12 cellular contexts compared by ENCODE assay signal in genomic region chr17:75861927-75862317, GRCh38. TPM values are rescaled to one million over a fixed set of nuclear protein-coding genes. Genes with fewer than 3 reads are reported as not detected.
DNase-seq lines count a peak whose midpoint lies in the region; ATAC-seq, FAIRE-seq and TF ChIP-seq lines count a peak whose summit lies in the region.
"Had no signal": no experiment of that assay in that cellular context is flagged by ENCODE, and none has a peak within 500 bp of the region (broad histone marks: within the 10 kb centered on the region; RNA-seq: fewer than 3 reads in every experiment).

No MANE protein-coding gene starts in this region.

- intact Hi-C loops in HepG2 (cut with micrococcal nuclease; ENCODE audit: unreplicated experiment) = no loop called here
- intact Hi-C loops in right lobe of liver (cut with DNase I) = no loop called here

- ATAC-seq in HepG2 (peak; percentile 22; the same call in 2 of the 3 replicates), right lobe of liver (no peak), left lobe of liver (no peak), HG03520 (IDR thresholded peaks at IDR 0.05; ENCODE audit: unreplicated experiment) (no peak)
- no peak for ATAC-seq in central memory CD8-positive, alpha-beta T cell (replicated peaks; ENCODE audit: extremely low read depth, poor library complexity, severe bottlenecking)

- in situ Hi-C loops in HepG2 (cut with HindIII; ENCODE audit: extremely low pct_ligation_motif_present, low pct_unique_long_range_greater_than_20kb) = no loop called here

- no peak overlapping the region for H2AFZ ChIP-seq in HepG2 (ENCODE audit: low read length)

- no peak for DNase-seq in HepG2 (ENCODE audit: low spot score)
- DNase-seq in right lobe of liver = no peak
- no peak for DNase-seq in central memory CD8-positive, alpha-beta T cell (ENCODE audit: low spot score in 2 of 2)
- no peak for DNase-seq in left lobe of liver (ENCODE audit: low spot score)
- DNase-seq in endodermal cell = no peak
- DNase-seq in NK-92 (lab: John Stamatoyannopoulos, UW; ENCODE audit: unreplicated experiment) = no peak
- DNase-seq: NCI-H1417 treated with DMSO at 0.1 percent for 48 hours, occipital lobe had no signal

- peaks cover 69% of the 10 kb centered on the region for H3K4me1 ChIP-seq in HepG2 (ENCODE audit: insufficient read depth, low read length)
- H3K4me1 ChIP-seq in right lobe of liver = peaks cover 0 to under 1% (median 0%) of the 10 kb centered on the region in 4 donors
- peaks cover 60 to 67% of the 10 kb centered on the region in 2 experiments for H3K4me1 ChIP-seq in neutrophil (ENCODE audit: control insufficient read depth in 1 of 2, insufficient read depth in 1 of 2, low read depth in 1 of 2, low read length in 1 of 2)
- H3K4me1 ChIP-seq in endodermal cell (ENCODE audit: control insufficient read depth, insufficient read depth, low read length) = no peaks in the 10 kb centered on the region

- H4K20me1 ChIP-seq in HepG2 (ENCODE audit: insufficient read depth, low read length) = no peaks in the 10 kb centered on the region

- 21% methylated on average over 9 of the region's 9 CpGs for WGBS in HepG2 (ENCODE audit: low lambda C conversion rate)
- WGBS in right lobe of liver (ENCODE audit: insufficient coverage, low coverage, low lambda C conversion rate, missing lambda C conversion rate) = 80% methylated on average over 1 of the region's 9 CpGs
- 90 to 91% methylated on average over 8 to 9 of the region's 9 CpGs for whole genome bisulfite sequencing in endodermal cell (ENCODE audit: insufficient coverage in 1 of 2, insufficient read length in 1 of 2), 2 experiments

- FAIRE-seq in HepG2 (lab: Jason Lieb, UNC) = no peak
- FAIRE-seq: TTC549 had no signal

- no peak for TF ChIP-seq RAD21 in HepG2 (CRISPR knock-in tag; IDR thresholded peaks at IDR 0.05)

- TF ChIP-seq EP300 in HepG2 (IDR thresholded peaks at IDR 0.05; ENCODE audit: low read depth in 2 of 2, low read length in 2 of 2) (no peak), HepG2 (CRISPR knock-in tag; IDR thresholded peaks at IDR 0.05; ENCODE audit: borderline replicate concordance) (no peak)

- H3K4me1 Mint-ChIP-seq in central memory CD8-positive, alpha-beta T cell = peaks cover 23% of the 10 kb centered on the region
- H3K4me1 Mint-ChIP-seq in endodermal cell = no peaks in the 10 kb centered on the region

- no peaks in the 10 kb centered on the region for H3K9me3 Mint-ChIP-seq in central memory CD8-positive, alpha-beta T cell
- no peaks in the 10 kb centered on the region for H3K9me3 Mint-ChIP-seq in endodermal cell

- no peaks in the 10 kb centered on the region for H3K27me3 Mint-ChIP-seq in central memory CD8-positive, alpha-beta T cell
- no peaks in the 10 kb centered on the region for H3K27me3 Mint-ChIP-seq in endodermal cell (ENCODE audit: insufficient read depth)

- peak overlapping the region; percentile 22 for H3K27ac Mint-ChIP-seq in central memory CD8-positive, alpha-beta T cell (ENCODE audit: low read depth)
- no peak overlapping the region for H3K27ac Mint-ChIP-seq in endodermal cell

- no peaks in the 10 kb centered on the region for H3K9me3 ChIP-seq in HepG2 (ENCODE audit: low read length)
- H3K9me3 ChIP-seq in right lobe of liver = no peaks in the 10 kb centered on the region
- H3K9me3 ChIP-seq in neutrophil = no peaks in the 10 kb centered on the region
- H3K9me3 ChIP-seq in endodermal cell (ENCODE audit: control insufficient read depth, low read length) = no peaks in the 10 kb centered on the region

- H3K36me3 ChIP-seq in HepG2 (replicated peaks in 1 of 2; ENCODE audit: control insufficient read depth in 1 of 2, insufficient read depth in 2 of 2, low read length in 2 of 2) = no peaks in the 10 kb centered on the region
- H3K36me3 ChIP-seq in right lobe of liver = no peaks in the 10 kb centered on the region
- no peaks in the 10 kb centered on the region for H3K36me3 ChIP-seq in neutrophil
- H3K36me3 ChIP-seq in endodermal cell (ENCODE audit: control insufficient read depth, insufficient read depth, low read length) = no peaks in the 10 kb centered on the region

- TF ChIP-seq POLR2A in HepG2 (IDR thresholded peaks at IDR 0.05; ENCODE audit: insufficient read depth in 1 of 2, low read depth in 2 of 2, low read length in 2 of 2) (no peak), right lobe of liver (IDR thresholded peaks at IDR 0.05) (no peak)

- H3K27ac ChIP-seq in HepG2 (ENCODE audit: extremely low read length, insufficient read depth, low read length) (no peak overlapping the region), right lobe of liver (no peak overlapping the region), neutrophil (peak overlapping the region; percentile 66), endodermal cell (ENCODE audit: low read depth, low read length) (no peak overlapping the region)
- H3K27ac ChIP-seq: SK-N-MC had no signal

- H3K36me3 Mint-ChIP-seq in central memory CD8-positive, alpha-beta T cell (ENCODE audit: insufficient read depth) = peaks cover 2% of the 10 kb centered on the region
- H3K36me3 Mint-ChIP-seq in endodermal cell (ENCODE audit: low read depth) = no peaks in the 10 kb centered on the region

- TF ChIP-seq CTCF in HepG2 (CRISPR knock-in tag; IDR thresholded peaks at IDR 0.05) (peak; percentile 2; the same call in 1 of the 2 replicates), right lobe of liver (IDR thresholded peaks at IDR 0.05) (no peak), neutrophil (IDR thresholded peaks at IDR 0.05) (no peak), endodermal cell (conservative IDR thresholded peaks at IDR 0.05) (no peak)

- H3K9ac ChIP-seq in HepG2 (ENCODE audit: insufficient read depth, low read depth, low read length) (no peak overlapping the region; the same call in 1 of the 2 replicates), endodermal cell (ENCODE audit: extremely low read depth, low read length, poor library complexity, severe bottlenecking) (no peak overlapping the region)

- no peak overlapping the region for H3K4me3 Mint-ChIP-seq in central memory CD8-positive, alpha-beta T cell
- H3K4me3 Mint-ChIP-seq in endodermal cell = no peak overlapping the region

- peak overlapping the region; percentile 38 for H3K4me2 ChIP-seq in HepG2 (ENCODE audit: low read depth, low read length)

- CTCF ChIA-PET in HepG2 (lab: Yijun Ruan, JAX; ENCODE audit: low intra/inter-chr PET ratio, low total read pairs) = interaction anchor here (1.2 to 2.2 kb wide), 2 partner anchors 17 to 43 kb away, joined by 3 to 7 read pairs; partner anchors contain the start of genes MRPL38 and UNC13D

- BruUV-seq in HepG2 (replicated peaks; lab: Mats Ljungman, UMichigan) = no TSS peak

- H3K79me2 ChIP-seq in HepG2 (ENCODE audit: insufficient read depth, low read length) = no peaks in the 10 kb centered on the region

- H3K27me3 ChIP-seq in HepG2 (ENCODE audit: control insufficient read depth in 1 of 2, insufficient read depth in 2 of 2, low read length in 2 of 2) (no peaks in the 10 kb centered on the region), right lobe of liver (no peaks in the 10 kb centered on the region), neutrophil (no peaks in the 10 kb centered on the region), endodermal cell (ENCODE audit: control insufficient read depth, insufficient read depth, low read length, poor library complexity, severe bottlenecking) (no peaks in the 10 kb centered on the region)

- peak overlapping the region in 1 of 3 experiments; percentile 19; a peak in 2 of 6 replicates for H3K4me3 ChIP-seq in HepG2 (replicated peaks in 1 of 3; ENCODE audit: insufficient read depth in 1 of 3, low read depth in 2 of 3, low read length in 3 of 3)
- no peak overlapping the region for H3K4me3 ChIP-seq in right lobe of liver
- no peak overlapping the region for H3K4me3 ChIP-seq in neutrophil (ENCODE audit: low read depth in 1 of 2, low read length in 1 of 2)
- no peak overlapping the region for H3K4me3 ChIP-seq in endodermal cell (ENCODE audit: low read length)
- H3K4me3 ChIP-seq: SK-N-MC had no signal

- POLR2A ChIA-PET in HepG2 (lab: Yijun Ruan, JAX) = interaction anchor here (1.7 to 12.8 kb wide), 3 partner anchors 11 to 82 kb away, joined by 7 to 454 read pairs (median 14); partner anchors contain the start of gene TRIM47

RNA-seq across cellular contexts. Expression of gene WBP2, which starts 6.8 kb away (rescaled TPM):
- total RNA-seq in HepG2 (2016; rRNA removed; fragmentation: Illumina TruSeq; extraction: Trizol) (28.2 and 29.2 TPM in 2 replicates), right lobe of liver (10 to 100 TPM; 57.5 to 99.2 (median 68.7) TPM), left lobe of liver (68.3 TPM), endodermal cell (10 to 100 TPM; 74.3 to 82.7 TPM)
- total RNA-seq in HepG2 (2016; cell fraction: cytosol; rRNA removed; fragmentation: Illumina TruSeq; extraction: Trizol; ENCODE audit: low read depth) = 15.4 and 19.3 TPM in 2 replicates
- total RNA-seq in HepG2 (2016; cell fraction: insoluble cytoplasmic fraction; rRNA removed; fragmentation: Illumina TruSeq; extraction: Trizol) = 23.5 and 33.2 TPM in 2 replicates
- 22.1 and 25.3 TPM in 2 replicates for total RNA-seq in HepG2 (2016; cell fraction: membrane; rRNA removed; fragmentation: Illumina TruSeq; extraction: Trizol)
- total RNA-seq in HepG2 (2016; cell fraction: nucleus; rRNA removed; fragmentation: Illumina TruSeq; extraction: Trizol) = 17.9 and 23.5 TPM in 2 replicates
- 29.5 and 34.6 TPM in 2 replicates for polyA plus RNA-seq in HepG2 (2011; rRNA removed)
- 24.9 and 26.1 TPM in 2 replicates for polyA plus RNA-seq in HepG2 (2011; cell fraction: cytosol; rRNA removed)
- polyA plus RNA-seq in HepG2 (2011; cell fraction: nucleus; rRNA removed) = 77.1 and 77.4 TPM in 2 replicates
- 95.2 and 97.1 TPM in 2 replicates for polyA plus RNA-seq in HepG2 (2012)
- 14.4 and 17.2 TPM in 2 replicates for polyA plus RNA-seq in HepG2 (2016; cell fraction: cytosol; fragmentation: Illumina TruSeq; extraction: Trizol; ENCODE audit: low read depth)
- polyA plus RNA-seq in HepG2 (2016; cell fraction: insoluble cytoplasmic fraction; fragmentation: Illumina TruSeq; extraction: Trizol; ENCODE audit: low read depth) = 51.6 and 76.7 TPM in 2 replicates
- polyA plus RNA-seq in HepG2 (2016; cell fraction: membrane; fragmentation: Illumina TruSeq; extraction: Trizol; ENCODE audit: low read depth) = 27.3 and 29.7 TPM in 2 replicates
- 87.1 and 89.4 TPM in 2 replicates for polyA plus RNA-seq in HepG2 (2016; cell fraction: nucleus; fragmentation: Illumina TruSeq; extraction: Trizol; ENCODE audit: insufficient read depth, low read depth)
- polyA minus RNA-seq in HepG2 (2011; rRNA and poly(A)+ RNA removed; ENCODE audit: low replicate concordance) = 39.8 and 42.3 TPM in 2 replicates
- polyA minus RNA-seq in HepG2 (2011; cell fraction: cytosol; rRNA and poly(A)+ RNA removed) = 35.5 and 39.9 TPM in 2 replicates
- 30.1 and 38.2 TPM in 2 replicates for polyA minus RNA-seq in HepG2 (2011; cell fraction: nucleus; rRNA and poly(A)+ RNA removed)
- polyA plus RNA-seq in endodermal cell (2013, experiment 1 of 2) = 89.2 TPM
- 87.4 TPM for polyA plus RNA-seq in endodermal cell (2013, experiment 2 of 2)

RNA-seq across cellular contexts. Expression of gene TRIM47, which starts 16.5 kb away (rescaled TPM):
- 59.7 and 82.0 TPM in 2 replicates for total RNA-seq in HepG2 (2016; rRNA removed; fragmentation: Illumina TruSeq; extraction: Trizol)
- 24.8 and 27.6 TPM in 2 replicates for total RNA-seq in HepG2 (2016; cell fraction: cytosol; rRNA removed; fragmentation: Illumina TruSeq; extraction: Trizol; ENCODE audit: low read depth)
- total RNA-seq in HepG2 (2016; cell fraction: insoluble cytoplasmic fraction; rRNA removed; fragmentation: Illumina TruSeq; extraction: Trizol) = 52.0 and 87.1 TPM in 2 replicates
- 34.8 and 37.7 TPM in 2 replicates for total RNA-seq in HepG2 (2016; cell fraction: membrane; rRNA removed; fragmentation: Illumina TruSeq; extraction: Trizol)
- 65.7 and 73.6 TPM in 2 replicates for total RNA-seq in HepG2 (2016; cell fraction: nucleus; rRNA removed; fragmentation: Illumina TruSeq; extraction: Trizol)
- 33.5 and 45.8 TPM in 2 replicates for polyA plus RNA-seq in HepG2 (2011; rRNA removed)
- polyA plus RNA-seq in HepG2 (2011; cell fraction: cytosol; rRNA removed) = 29.2 and 33.8 TPM in 2 replicates
- polyA plus RNA-seq in HepG2 (2011; cell fraction: nucleus; rRNA removed) = 126 and 158 TPM in 2 replicates
- polyA plus RNA-seq in HepG2 (2012) = 46.3 and 58.3 TPM in 2 replicates
- polyA plus RNA-seq in HepG2 (2016; cell fraction: cytosol; fragmentation: Illumina TruSeq; extraction: Trizol; ENCODE audit: low read depth) = 11.8 and 13.6 TPM in 2 replicates
- polyA plus RNA-seq in HepG2 (2016; cell fraction: insoluble cytoplasmic fraction; fragmentation: Illumina TruSeq; extraction: Trizol; ENCODE audit: low read depth) = 67.4 and 93.5 TPM in 2 replicates
- polyA plus RNA-seq in HepG2 (2016; cell fraction: membrane; fragmentation: Illumina TruSeq; extraction: Trizol; ENCODE audit: low read depth) = 24.7 and 30.6 TPM in 2 replicates
- polyA plus RNA-seq in HepG2 (2016; cell fraction: nucleus; fragmentation: Illumina TruSeq; extraction: Trizol; ENCODE audit: insufficient read depth, low read depth) = 129 and 138 TPM in 2 replicates
- 24.4 and 64.0 TPM in 2 replicates for polyA minus RNA-seq in HepG2 (2011; rRNA and poly(A)+ RNA removed; ENCODE audit: low replicate concordance)
- polyA minus RNA-seq in HepG2 (2011; cell fraction: cytosol; rRNA and poly(A)+ RNA removed) = 30.4 and 41.4 TPM in 2 replicates
- polyA minus RNA-seq in HepG2 (2011; cell fraction: nucleus; rRNA and poly(A)+ RNA removed) = 31.9 and 40.8 TPM in 2 replicates
- total RNA-seq in right lobe of liver = 10 to 100 TPM in 5 of 6 experiments, 1 to 10 TPM in 1; 9.1 to 27.0 (median 21.5) TPM
- 24.3 TPM for total RNA-seq in left lobe of liver
- total RNA-seq in endodermal cell = 1 to 10 TPM; 1.6 to 2.7 TPM
- polyA plus RNA-seq in endodermal cell (2013, experiment 1 of 2) = 1.4 TPM
- 0.62 TPM for polyA plus RNA-seq in endodermal cell (2013, experiment 2 of 2)

RNA-seq across cellular contexts. Expression of gene UNC13D, which starts 17.7 kb away (rescaled TPM):
- total RNA-seq in HepG2 (2016; rRNA removed; fragmentation: Illumina TruSeq; extraction: Trizol) (27.2 and 42.7 TPM in 2 replicates), right lobe of liver (10 to 100 TPM in 3 of 6 experiments, 1 to 10 TPM in 3; 3.4 to 12.5 (median 10.7) TPM), left lobe of liver (10.8 TPM), endodermal cell (1 to 10 TPM; 6.3 to 6.4 TPM)
- 14.5 and 15.7 TPM in 2 replicates for total RNA-seq in HepG2 (2016; cell fraction: cytosol; rRNA removed; fragmentation: Illumina TruSeq; extraction: Trizol; ENCODE audit: low read depth)
- 22.9 and 43.4 TPM in 2 replicates for total RNA-seq in HepG2 (2016; cell fraction: insoluble cytoplasmic fraction; rRNA removed; fragmentation: Illumina TruSeq; extraction: Trizol)
- 23.8 and 27.2 TPM in 2 replicates for total RNA-seq in HepG2 (2016; cell fraction: membrane; rRNA removed; fragmentation: Illumina TruSeq; extraction: Trizol)
- 38.7 and 48.5 TPM in 2 replicates for total RNA-seq in HepG2 (2016; cell fraction: nucleus; rRNA removed; fragmentation: Illumina TruSeq; extraction: Trizol)
- polyA plus RNA-seq in HepG2 (2011; rRNA removed) = 29.7 and 40.0 TPM in 2 replicates
- 7.5 and 12.9 TPM in 2 replicates for polyA plus RNA-seq in HepG2 (2011; cell fraction: cytosol; rRNA removed)
- 244 and 327 TPM in 2 replicates for polyA plus RNA-seq in HepG2 (2011; cell fraction: nucleus; rRNA removed)
- polyA plus RNA-seq in HepG2 (2012) = 21.7 and 27.3 TPM in 2 replicates
- 6.0 and 6.9 TPM in 2 replicates for polyA plus RNA-seq in HepG2 (2016; cell fraction: cytosol; fragmentation: Illumina TruSeq; extraction: Trizol; ENCODE audit: low read depth)
- polyA plus RNA-seq in HepG2 (2016; cell fraction: insoluble cytoplasmic fraction; fragmentation: Illumina TruSeq; extraction: Trizol; ENCODE audit: low read depth) = 21.6 and 29.9 TPM in 2 replicates
- 17.3 and 18.9 TPM in 2 replicates for polyA plus RNA-seq in HepG2 (2016; cell fraction: membrane; fragmentation: Illumina TruSeq; extraction: Trizol; ENCODE audit: low read depth)
- polyA plus RNA-seq in HepG2 (2016; cell fraction: nucleus; fragmentation: Illumina TruSeq; extraction: Trizol; ENCODE audit: insufficient read depth, low read depth) = 126 and 127 TPM in 2 replicates
- polyA minus RNA-seq in HepG2 (2011; rRNA and poly(A)+ RNA removed; ENCODE audit: low replicate concordance) = 76.6 and 82.7 TPM in 2 replicates
- polyA minus RNA-seq in HepG2 (2011; cell fraction: cytosol; rRNA and poly(A)+ RNA removed) = 20.3 and 24.5 TPM in 2 replicates
- polyA minus RNA-seq in HepG2 (2011; cell fraction: nucleus; rRNA and poly(A)+ RNA removed) = 59.1 and 68.5 TPM in 2 replicates
- polyA plus RNA-seq in endodermal cell (2013, experiment 1 of 2) = 1.1 TPM
- 2.6 TPM for polyA plus RNA-seq in endodermal cell (2013, experiment 2 of 2)

RNA-seq across cellular contexts. Expression of gene TRIM65, which starts 34.8 kb away (rescaled TPM):
- total RNA-seq in HepG2 (2016; rRNA removed; fragmentation: Illumina TruSeq; extraction: Trizol) = 22.4 and 24.6 TPM in 2 replicates
- 3.6 and 3.8 TPM in 2 replicates for total RNA-seq in HepG2 (2016; cell fraction: cytosol; rRNA removed; fragmentation: Illumina TruSeq; extraction: Trizol; ENCODE audit: low read depth)
- 23.0 and 23.6 TPM in 2 replicates for total RNA-seq in HepG2 (2016; cell fraction: insoluble cytoplasmic fraction; rRNA removed; fragmentation: Illumina TruSeq; extraction: Trizol)
- 8.9 and 9.0 TPM in 2 replicates for total RNA-seq in HepG2 (2016; cell fraction: membrane; rRNA removed; fragmentation: Illumina TruSeq; extraction: Trizol)
- total RNA-seq in HepG2 (2016; cell fraction: nucleus; rRNA removed; fragmentation: Illumina TruSeq; extraction: Trizol) = 11.5 and 14.9 TPM in 2 replicates
- 10.3 and 15.2 TPM in 2 replicates for polyA plus RNA-seq in HepG2 (2011; rRNA removed)
- polyA plus RNA-seq in HepG2 (2011; cell fraction: cytosol; rRNA removed) = 10.5 and 11.9 TPM in 2 replicates
- polyA plus RNA-seq in HepG2 (2011; cell fraction: nucleus; rRNA removed) = 14.3 and 15.6 TPM in 2 replicates
- 9.0 and 10.3 TPM in 2 replicates for polyA plus RNA-seq in HepG2 (2012)
- polyA plus RNA-seq in HepG2 (2016; cell fraction: cytosol; fragmentation: Illumina TruSeq; extraction: Trizol; ENCODE audit: low read depth) = 2.4 and 2.5 TPM in 2 replicates
- polyA plus RNA-seq in HepG2 (2016; cell fraction: insoluble cytoplasmic fraction; fragmentation: Illumina TruSeq; extraction: Trizol; ENCODE audit: low read depth) = 18.6 and 20.0 TPM in 2 replicates
- polyA plus RNA-seq in HepG2 (2016; cell fraction: membrane; fragmentation: Illumina TruSeq; extraction: Trizol; ENCODE audit: low read depth) = 5.1 and 5.7 TPM in 2 replicates
- 31.5 and 31.7 TPM in 2 replicates for polyA plus RNA-seq in HepG2 (2016; cell fraction: nucleus; fragmentation: Illumina TruSeq; extraction: Trizol; ENCODE audit: insufficient read depth, low read depth)
- 13.4 and 15.0 TPM in 2 replicates for polyA minus RNA-seq in HepG2 (2011; rRNA and poly(A)+ RNA removed; ENCODE audit: low replicate concordance)
- polyA minus RNA-seq in HepG2 (2011; cell fraction: cytosol; rRNA and poly(A)+ RNA removed) = 8.8 and 8.9 TPM in 2 replicates
- 4.0 and 5.3 TPM in 2 replicates for polyA minus RNA-seq in HepG2 (2011; cell fraction: nucleus; rRNA and poly(A)+ RNA removed)
- total RNA-seq in right lobe of liver = 1 to 10 TPM; 5.9 to 8.1 (median 7.6) TPM
- 9.8 TPM for total RNA-seq in left lobe of liver
- total RNA-seq in endodermal cell = 10 to 100 TPM; 27.4 to 35.3 TPM
- polyA plus RNA-seq in endodermal cell (2013, experiment 1 of 2) = 21.3 TPM
- polyA plus RNA-seq in endodermal cell (2013, experiment 2 of 2) = 20.3 TPM

RNA-seq across cellular contexts. Expression of gene MRPL38, which starts 42.8 kb away (rescaled TPM):
- total RNA-seq in HepG2 (2016; rRNA removed; fragmentation: Illumina TruSeq; extraction: Trizol) = 88.8 and 125 TPM in 2 replicates
- total RNA-seq in HepG2 (2016; cell fraction: cytosol; rRNA removed; fragmentation: Illumina TruSeq; extraction: Trizol; ENCODE audit: low read depth) = 53.2 and 53.6 TPM in 2 replicates
- total RNA-seq in HepG2 (2016; cell fraction: insoluble cytoplasmic fraction; rRNA removed; fragmentation: Illumina TruSeq; extraction: Trizol) = 73.5 and 128 TPM in 2 replicates
- total RNA-seq in HepG2 (2016; cell fraction: membrane; rRNA removed; fragmentation: Illumina TruSeq; extraction: Trizol) = 62.4 and 67.5 TPM in 2 replicates
- total RNA-seq in HepG2 (2016; cell fraction: nucleus; rRNA removed; fragmentation: Illumina TruSeq; extraction: Trizol) = 71.0 and 89.4 TPM in 2 replicates
- polyA plus RNA-seq in HepG2 (2011; rRNA removed) = 83.7 and 91.0 TPM in 2 replicates
- 36.5 and 58.7 TPM in 2 replicates for polyA plus RNA-seq in HepG2 (2011; cell fraction: cytosol; rRNA removed)
- 354 and 357 TPM in 2 replicates for polyA plus RNA-seq in HepG2 (2011; cell fraction: nucleus; rRNA removed)
- 56.1 and 67.2 TPM in 2 replicates for polyA plus RNA-seq in HepG2 (2012)
- 36.0 and 42.4 TPM in 2 replicates for polyA plus RNA-seq in HepG2 (2016; cell fraction: cytosol; fragmentation: Illumina TruSeq; extraction: Trizol; ENCODE audit: low read depth)
- 69.7 and 88.6 TPM in 2 replicates for polyA plus RNA-seq in HepG2 (2016; cell fraction: insoluble cytoplasmic fraction; fragmentation: Illumina TruSeq; extraction: Trizol; ENCODE audit: low read depth)
- polyA plus RNA-seq in HepG2 (2016; cell fraction: membrane; fragmentation: Illumina TruSeq; extraction: Trizol; ENCODE audit: low read depth) = 48.5 and 49.3 TPM in 2 replicates
- 191 and 212 TPM in 2 replicates for polyA plus RNA-seq in HepG2 (2016; cell fraction: nucleus; fragmentation: Illumina TruSeq; extraction: Trizol; ENCODE audit: insufficient read depth, low read depth)
- polyA minus RNA-seq in HepG2 (2011; rRNA and poly(A)+ RNA removed; ENCODE audit: low replicate concordance) = 110 and 142 TPM in 2 replicates
- polyA minus RNA-seq in HepG2 (2011; cell fraction: cytosol; rRNA and poly(A)+ RNA removed) = 44.8 and 58.7 TPM in 2 replicates
- 57.4 and 57.8 TPM in 2 replicates for polyA minus RNA-seq in HepG2 (2011; cell fraction: nucleus; rRNA and poly(A)+ RNA removed)
- 10 to 100 TPM; 46.1 to 79.8 (median 57.3) TPM for total RNA-seq in right lobe of liver
- total RNA-seq in left lobe of liver = 82.4 TPM
- total RNA-seq in endodermal cell = 100 to 1,000 TPM; 103 to 118 TPM
- 67.6 TPM for polyA plus RNA-seq in endodermal cell (2013, experiment 1 of 2)
- polyA plus RNA-seq in endodermal cell (2013, experiment 2 of 2) = 60.8 TPM
